ENCODE assay signal across 8 cellular contexts in the genomic region with DNA sequence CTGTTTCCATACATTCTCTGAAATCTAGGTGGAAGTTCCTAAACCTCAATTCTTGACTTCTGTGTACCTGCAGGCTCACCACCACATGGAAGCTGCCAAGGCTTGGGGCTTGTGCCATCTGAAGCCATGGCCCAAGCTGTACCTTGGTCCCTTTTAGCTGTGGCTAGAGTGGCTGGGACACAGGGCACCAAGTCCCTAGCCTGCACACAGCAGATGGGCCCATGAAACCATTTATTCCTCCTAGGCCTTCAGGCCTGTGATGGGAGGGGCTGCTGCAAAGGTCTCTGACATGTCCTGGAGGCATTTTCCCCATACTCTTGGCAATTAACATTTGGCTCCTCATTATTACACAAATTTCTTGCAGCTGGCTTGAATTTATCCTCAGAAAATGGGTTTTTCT.
"Had no signal": no experiment of that assay in that cellular context is flagged by ENCODE, and none has a peak within 500 bp of the region (broad histone marks: within the 10 kb centered on the region; RNA-seq: fewer than 3 reads in every experiment).

No MANE protein-coding gene starts in this region.

- H3K27me3 Mint-ChIP-seq: IgD-negative memory B cell had no signal

- H3K4me2 ChIP-seq: KMS-11 had no signal

- H3K36me3 Mint-ChIP-seq: IgD-negative memory B cell had no signal

- H3K27ac ChIP-seq: HL-60, KMS-11 had no signal

- FAIRE-seq: HTR-8/SVneo had no signal

- H3K27ac Mint-ChIP-seq: IgD-negative memory B cell had no signal

- H3K9ac ChIP-seq: KMS-11 had no signal

- H3K4me3 Mint-ChIP-seq: IgD-negative memory B cell had no signal

- DNase-seq: IMR-90, Karpas-422, KBM-7, KG1 had no signal
